ENCODE assay signal across 20 cellular contexts in the genomic region with DNA sequence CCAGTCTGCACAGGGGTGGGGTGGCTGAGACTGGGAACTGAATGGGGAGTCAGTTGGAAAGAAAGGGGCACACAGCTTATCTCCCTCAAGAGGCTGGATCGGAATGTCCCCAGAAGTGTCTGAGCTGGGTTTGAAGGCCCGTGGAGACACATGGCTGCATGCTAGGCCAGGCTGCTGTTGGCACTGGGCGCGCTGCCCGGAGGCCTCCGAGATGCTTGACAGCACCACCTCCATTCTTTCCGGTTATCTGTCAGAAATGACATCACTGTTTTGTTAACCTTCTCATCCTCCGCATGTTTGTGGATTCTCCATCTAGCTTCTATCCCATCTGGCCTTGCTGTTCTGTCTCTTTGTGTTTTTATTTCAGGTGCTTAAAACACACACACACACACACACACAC.
DNase-seq lines count a peak whose midpoint lies in the region; ATAC-seq, FAIRE-seq and TF ChIP-seq lines count a peak whose summit lies in the region.
"Had no signal": no experiment of that assay in that cellular context is flagged by ENCODE, and none has a peak within 500 bp of the region (broad histone marks: within the 10 kb centered on the region; RNA-seq: fewer than 3 reads in every experiment).

No MANE protein-coding gene starts in this region.

- no peaks in the 10 kb centered on the region for H4K20me1 ChIP-seq in mammary epithelial cell (ENCODE audit: insufficient read depth, low read length)

- no peaks in the 10 kb centered on the region for H3K79me2 ChIP-seq in mammary epithelial cell (ENCODE audit: insufficient read depth, low read length)

- 67% methylated on average over 8 of the region's 8 CpGs for WGBS in mammary epithelial cell (ENCODE audit: low coverage, missing lambda C conversion rate)
- WGBS in gastroesophageal sphincter (ENCODE audit: low coverage in 1 of 2), 2 donors: 37 to 55% methylated on average over 5 to 8 of the region's 8 CpGs

- no peaks in the 10 kb centered on the region for H3K27me3 ChIP-seq in mammary epithelial cell (ENCODE audit: insufficient read depth, low read length)
- H3K27me3 ChIP-seq in breast epithelium: no peaks in the 10 kb centered on the region
- H3K27me3 ChIP-seq in gastroesophageal sphincter: no peaks in the 10 kb centered on the region
- H3K27me3 ChIP-seq: upper lobe of right lung had no signal

- H3K9ac ChIP-seq in mammary epithelial cell (ENCODE audit: insufficient read depth, low read length): no peak overlapping the region

- no peak for ATAC-seq in gastroesophageal sphincter
- ATAC-seq: activated CD4-positive, alpha-beta T cell treated with anti-CD3 and anti-CD28 coated beads for 36 hours; left colon; T-helper 17 cell; upper lobe of right lung had no signal

- no peaks in the 10 kb centered on the region for H3K9me3 ChIP-seq in mammary epithelial cell (replicated peaks; ENCODE audit: insufficient read depth, low read length)
- H3K9me3 ChIP-seq in breast epithelium: no peaks in the 10 kb centered on the region
- H3K9me3 ChIP-seq in gastroesophageal sphincter: peaks cover 0 to 4% (median 0%) of the 10 kb centered on the region in 3 donors
- H3K9me3 ChIP-seq: upper lobe of right lung had no signal

- H3K4me1 ChIP-seq in mammary epithelial cell (ENCODE audit: insufficient read depth, low read length) (peaks cover 11% of the 10 kb centered on the region), breast epithelium (no peaks in the 10 kb centered on the region), gastroesophageal sphincter (no peaks in the 10 kb centered on the region)

- CTCF ChIA-PET in mammary epithelial cell (lab: Charles Lee; ENCODE audit: low non-redundant PET): no interaction called here

- H3K4me3 ChIP-seq in mammary epithelial cell (replicated peaks in 1 of 3; ENCODE audit: insufficient read depth in 1 of 3, low read depth in 2 of 3, low read length in 3 of 3) (no peak overlapping the region), breast epithelium (no peak overlapping the region), gastroesophageal sphincter (no peak overlapping the region)
- H3K4me3 ChIP-seq: upper lobe of right lung had no signal

- peaks cover 15% of the 10 kb centered on the region for H3K4me1 Mint-ChIP-seq in type B pancreatic cell (ENCODE audit: unreplicated experiment)
- H3K4me1 Mint-ChIP-seq: activated CD4-positive, alpha-beta T cell treated with anti-CD3 and anti-CD28 coated beads for 36 hours; central memory CD8-positive, alpha-beta T cell had no signal

- in situ Hi-C loops in mammary epithelial cell (cut with MboI; ENCODE audit: low sequenced_read_pairs in 2 of 2): no loop called here

- H2AFZ ChIP-seq in mammary epithelial cell (ENCODE audit: low read depth, low read length): peak overlapping the region; percentile 11

- no peaks in the 10 kb centered on the region for H3K36me3 ChIP-seq in mammary epithelial cell (ENCODE audit: insufficient read depth, low read length)
- H3K36me3 ChIP-seq in breast epithelium: no peaks in the 10 kb centered on the region
- H3K36me3 ChIP-seq in gastroesophageal sphincter: no peaks in the 10 kb centered on the region
- H3K36me3 ChIP-seq: upper lobe of right lung had no signal

- no peaks in the 10 kb centered on the region for H3K9me3 Mint-ChIP-seq in type B pancreatic cell
- H3K9me3 Mint-ChIP-seq: central memory CD8-positive, alpha-beta T cell had no signal

- TF ChIP-seq POLR2A in breast epithelium (IDR thresholded peaks at IDR 0.05) (no peak), gastroesophageal sphincter (IDR thresholded peaks at IDR 0.05) (no peak)

- H3K27ac ChIP-seq in mammary epithelial cell (ENCODE audit: insufficient read depth, low read depth, low read length) (no peak overlapping the region), breast epithelium (no peak overlapping the region), gastroesophageal sphincter (no peak overlapping the region)
- H3K27ac ChIP-seq: upper lobe of right lung had no signal

- no peak for FAIRE-seq in urothelium cell line (lab: Jason Lieb, UNC)
- FAIRE-seq: GM18507, H1, RCC 7860 had no signal

- H3K27ac Mint-ChIP-seq in type B pancreatic cell: no peak overlapping the region
- H3K27ac Mint-ChIP-seq: activated CD4-positive, alpha-beta T cell treated with anti-CD3 and anti-CD28 coated beads for 36 hours; activated naive CD8-positive, alpha-beta T cell; T-helper 17 cell had no signal

- DNase-seq in mammary epithelial cell (no peak), breast epithelium (ENCODE audit: low spot score in 2 of 2) (no peak), SHP77 treated with DMSO at 0.1 percent for 48 hours (lab: John Stamatoyannopoulos, UW) (peak; percentile 74), cardiac septum (ENCODE audit: low spot score) (peak; percentile 78), urothelium cell line (ENCODE audit: low spot score) (peak; percentile 34), type B pancreatic cell (ENCODE audit: extremely low spot score, unreplicated experiment) (no peak), pons (ENCODE audit: low spot score) (no peak)
- DNase-seq: activated CD4-positive, alpha-beta T cell treated with anti-CD3 and anti-CD28 coated beads for 36 hours; left colon; NCI-H524; stimulated activated CD4-positive, alpha-beta T cell treated with anti-CD3 and anti-CD28 coated beads, Interleukin-2, amount 100 ng/mL, for 24 hours; stimulated activated CD8-positive, alpha-beta memory T cell treated with anti-CD3 and anti-CD28 coated beads, Interleukin-4, amount 100 ng/mL, for 48 hours; T-helper 17 cell; upper lobe of right lung had no signal

- TF ChIP-seq CTCF in mammary epithelial cell (conservative IDR thresholded peaks at IDR 0.05 in 1 of 2, IDR thresholded peaks at IDR 0.05 in 1 of 2; ENCODE audit: extremely low read depth in 1 of 2, insufficient read depth in 1 of 2, low read depth in 1 of 2, low read length in 2 of 2) (no peak), breast epithelium (IDR thresholded peaks at IDR 0.05) (no peak), gastroesophageal sphincter (IDR thresholded peaks at IDR 0.05) (no peak), type B pancreatic cell (conservative IDR thresholded peaks at IDR 0.05) (no peak)

- BruUV-seq in mammary epithelial cell (replicated peaks; lab: Mats Ljungman, UMichigan): no TSS peak

- dilution Hi-C loops in mammary epithelial cell (cut with HindIII; ENCODE audit: low sequenced_read_pairs): no loop called here

- peaks cover 5% of the 10 kb centered on the region for H3K36me3 Mint-ChIP-seq in type B pancreatic cell
- H3K36me3 Mint-ChIP-seq: activated naive CD8-positive, alpha-beta T cell had no signal

- no peak overlapping the region for H3K4me3 Mint-ChIP-seq in type B pancreatic cell
- H3K4me3 Mint-ChIP-seq: activated CD4-positive, alpha-beta T cell treated with anti-CD3 and anti-CD28 coated beads for 36 hours; activated naive CD8-positive, alpha-beta T cell; central memory CD8-positive, alpha-beta T cell; T-helper 17 cell had no signal

- no peak overlapping the region for H3K4me2 ChIP-seq in mammary epithelial cell (ENCODE audit: insufficient read depth, low read depth, low read length)

- no peaks in the 10 kb centered on the region for H3K27me3 Mint-ChIP-seq in type B pancreatic cell

- intact Hi-C loops in mammary epithelial cell (cut with micrococcal nuclease) (no loop called here), breast epithelium (cut with DNase I; ENCODE audit: low total_unique reads) (no loop called here), cardiac septum (cut with DNase I) (no loop called here)

- no peak for TF ChIP-seq EP300 in gastroesophageal sphincter (IDR thresholded peaks at IDR 0.05)

Comparison
In these comparisons a context has a peak if more than half of its experiments do, and no peak if none do; other contexts are left out.
1. DNase-seq: peak in SHP77 treated with DMSO at 0.1 percent for 48 hours (single experiment), cardiac septum (single experiment) and urothelium cell line (single experiment); none in mammary epithelial cell (single experiment), breast epithelium (0 of 2), type B pancreatic cell (single experiment) and pons (single experiment).